ENCODE assay signal across 17 cellular contexts in the genomic region with DNA sequence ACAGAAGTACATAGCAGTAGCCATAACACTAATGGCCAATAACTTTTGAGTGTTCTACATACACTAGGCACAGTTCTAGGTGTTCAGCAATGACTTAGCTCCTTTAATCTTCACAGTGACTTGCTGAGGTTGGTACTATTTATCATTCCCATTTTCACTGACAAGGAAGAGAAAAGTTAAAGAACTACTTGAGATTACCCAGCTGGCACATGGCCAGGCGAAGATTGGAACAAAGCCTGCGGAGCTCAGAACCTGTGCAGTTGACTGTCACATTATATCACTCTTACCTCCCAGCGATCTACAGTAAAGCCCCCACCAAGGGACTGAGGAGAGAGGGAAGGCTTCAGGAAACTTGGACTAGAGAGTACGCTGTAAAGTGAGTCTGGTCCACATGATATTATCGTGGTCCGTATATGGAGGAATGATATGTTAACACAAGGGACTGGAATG. TPM values are rescaled to one million over a fixed set of nuclear protein-coding genes. Genes with fewer than 3 reads are reported as not detected.
DNase-seq lines count a peak whose midpoint lies in the region; ATAC-seq, FAIRE-seq and TF ChIP-seq lines count a peak whose summit lies in the region.
"Had no signal": no experiment of that assay in that cellular context is flagged by ENCODE, and none has a peak within 500 bp of the region (broad histone marks: within the 10 kb centered on the region; RNA-seq: fewer than 3 reads in every experiment).

No MANE protein-coding gene starts in this region.

- 17 to 27% methylated on average over 3 to 6 of the region's 6 CpGs for WGBS in gastroesophageal sphincter (ENCODE audit: low coverage in 1 of 2), 2 donors
- 13 to 42% (median 29%) methylated on average over 6 of the region's 6 CpGs for WGBS in small intestine, 3 donors

- H3K27me3 ChIP-seq in gastroesophageal sphincter (no peaks in the 10 kb centered on the region), small intestine (ENCODE audit: control insufficient read depth in 2 of 2, insufficient read depth in 2 of 2, low read length in 2 of 2) (no peaks in the 10 kb centered on the region)
- H3K27me3 ChIP-seq: breast epithelium had no signal

- H3K9me3 ChIP-seq in gastroesophageal sphincter (no peaks in the 10 kb centered on the region), small intestine (ENCODE audit: control insufficient read depth, low read depth) (no peaks in the 10 kb centered on the region)
- H3K9me3 ChIP-seq: breast epithelium had no signal

- H3K27ac ChIP-seq in gastroesophageal sphincter, result peak overlapping the region in 3 of 4 donors; percentile 31 to 70 (median 37)
- no peak overlapping the region for H3K27ac ChIP-seq in small intestine (ENCODE audit: low read depth in 1 of 2, low read length in 1 of 2)
- H3K27ac ChIP-seq: breast epithelium, HL-60 had no signal

- POLR2A ChIA-PET in HEK293T (lab: Yijun Ruan, JAX), result interaction anchor here (0.7 to 3.3 kb wide), 3 partner anchors 23 to 89 kb away, joined by 3 to 16 read pairs (median 6); a partner anchor contains a TSS

- no peak for TF ChIP-seq CTCF in gastroesophageal sphincter (IDR thresholded peaks at IDR 0.05)

- no peak for ATAC-seq in gastroesophageal sphincter
- ATAC-seq in HG02642 (IDR thresholded peaks at IDR 0.05; ENCODE audit: poor library complexity, unreplicated experiment), result no peak
- ATAC-seq: HCT116 had no signal

- TF ChIP-seq EP300 in gastroesophageal sphincter (IDR thresholded peaks at IDR 0.05), result no peak

- CTCF ChIA-PET in HEK293T (lab: Yijun Ruan, JAX), result no interaction called here

- DNase-seq in HEK293T (ENCODE audit: extremely low spot score) (no peak), OCI-M1 (lab: John Stamatoyannopoulos, UW) (peak; percentile 73), small intestine (peak; percentile 59)
- DNase-seq in effector CD8-positive, alpha-beta T cell (lab: John Stamatoyannopoulos, UW), result no peak
- no peak for DNase-seq in activated T-cell treated with anti-CD3 and anti-CD28 coated beads, Interleukin-2, amount 50 U/mL, for 1 hour
- DNase-seq: activated CD8-positive, alpha-beta memory T cell treated with anti-CD3 and anti-CD28 coated beads, Interleukin-2, amount 50 U/mL, for 48 hours; activated naive CD4-positive, alpha-beta T cell treated with anti-CD3 and anti-CD28 coated beads, Interleukin-2, amount 50 U/mL, for 16 hours; Kasumi-1; NCI-H1417 treated with DMSO at 0.1 percent for 48 hours; stimulated activated naive CD4-positive, alpha-beta T cell; T-helper 1 cell had no signal

- FAIRE-seq in small intestine (lab: Jason Lieb, UNC), result no peak

- H3K36me3 ChIP-seq in gastroesophageal sphincter (no peaks in the 10 kb centered on the region), small intestine (ENCODE audit: control insufficient read depth in 2 of 2, insufficient read depth in 2 of 2, low read length in 2 of 2) (no peaks in the 10 kb centered on the region)
- H3K36me3 ChIP-seq: breast epithelium had no signal

- TF ChIP-seq POLR2A in gastroesophageal sphincter (IDR thresholded peaks at IDR 0.05), result no peak

- H3K4me1 ChIP-seq in gastroesophageal sphincter (peaks cover 0 to 43% (median 10%) of the 10 kb centered on the region in 3 donors), small intestine (ENCODE audit: control insufficient read depth in 2 of 2, insufficient read depth in 1 of 2, low read depth in 1 of 2, low read length in 1 of 2) (no peaks in the 10 kb centered on the region)
- H3K4me1 ChIP-seq: breast epithelium had no signal

- no peak overlapping the region for H3K4me3 ChIP-seq in gastroesophageal sphincter
- no peak overlapping the region for H3K4me3 ChIP-seq in small intestine (ENCODE audit: low read depth in 1 of 2, low read length in 2 of 2)
- H3K4me3 ChIP-seq: breast epithelium, skin epidermis had no signal

TF ChIP-seq in HEK293T, 16 proteins besides CTCF, POLR2A, EP300 and RAD21:
- TF ChIP-seq, protein P1, sequence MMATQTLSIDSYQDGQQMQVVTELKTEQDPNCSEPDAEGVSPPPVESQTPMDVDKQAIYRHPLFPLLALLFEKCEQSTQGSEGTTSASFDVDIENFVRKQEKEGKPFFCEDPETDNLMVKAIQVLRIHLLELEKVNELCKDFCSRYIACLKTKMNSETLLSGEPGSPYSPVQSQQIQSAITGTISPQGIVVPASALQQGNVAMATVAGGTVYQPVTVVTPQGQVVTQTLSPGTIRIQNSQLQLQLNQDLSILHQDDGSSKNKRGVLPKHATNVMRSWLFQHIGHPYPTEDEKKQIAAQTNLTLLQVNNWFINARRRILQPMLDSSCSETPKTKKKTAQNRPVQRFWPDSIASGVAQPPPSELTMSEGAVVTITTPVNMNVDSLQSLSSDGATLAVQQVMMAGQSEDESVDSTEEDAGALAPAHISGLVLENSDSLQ (IDR thresholded peaks at IDR 0.05), result peak; percentile 41
- TF ChIP-seq SP1 (IDR thresholded peaks at IDR 0.05), result no peak

RNA-seq across cellular contexts. Expression of a gene that starts 42.4 kb away (rescaled TPM):
- total RNA-seq in gastroesophageal sphincter, result 10 to 100 TPM in 2 of 4 donors, 1 to 10 TPM in 2; 5.2 to 11.5 (median 8.5) TPM
- polyA plus RNA-seq in small intestine, result 1 to 10 TPM in 1 of 3 donors, under 1 TPM in 2; 0.81 to 2.5 (median 0.89) TPM

Comparison
In these comparisons a context has a peak if more than half of its experiments do, and no peak if none do; other contexts are left out.
1. DNase-seq: peak in OCI-M1 (single experiment) and small intestine (single experiment); none in HEK293T (single experiment), effector CD8-positive, alpha-beta T cell (single experiment) and activated T-cell treated with anti-CD3 and anti-CD28 coated beads, Interleukin-2, amount 50 U/mL, for 1 hour (single experiment).
2. H3K27ac ChIP-seq: peak in gastroesophageal sphincter (3 of 4); none in small intestine (0 of 2).